ENCODE assay signal across 17 cellular contexts in the genomic region with DNA sequence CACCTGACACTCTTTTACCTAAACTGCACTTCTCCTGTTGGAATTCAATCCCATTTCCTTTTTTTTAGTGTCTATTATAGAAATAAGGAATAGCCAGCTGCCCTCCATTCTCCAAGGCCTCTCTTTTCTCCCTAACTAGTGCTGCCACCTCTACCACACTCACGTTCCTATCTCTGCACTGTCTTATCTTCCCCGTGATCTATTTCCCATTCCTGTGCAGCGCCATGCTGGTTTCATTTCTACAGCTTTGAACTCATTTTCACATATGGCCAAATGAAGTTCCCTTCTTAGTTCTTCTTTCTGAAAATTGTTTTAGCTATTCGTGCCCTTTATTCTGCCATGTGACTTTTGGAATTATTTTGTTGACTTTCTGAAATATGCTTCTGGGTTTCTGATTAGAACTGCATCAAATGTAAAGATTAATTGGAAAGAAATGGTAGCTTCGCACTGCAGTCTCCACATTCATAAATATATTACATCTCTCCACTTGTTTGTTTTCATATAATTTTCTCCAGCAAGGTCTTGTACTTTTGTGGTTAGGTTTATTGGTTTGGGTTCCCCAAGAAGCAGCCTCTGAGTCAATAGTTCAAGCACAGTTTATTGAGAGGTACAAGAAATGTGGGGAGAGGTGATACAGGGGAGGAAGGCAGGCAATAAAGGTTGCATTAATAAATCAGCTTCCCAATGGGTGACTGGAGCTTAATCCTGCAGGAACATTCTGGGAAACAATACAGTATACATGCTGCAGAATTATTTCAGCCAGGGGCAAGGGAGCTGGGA. TPM values are rescaled to one million over a fixed set of nuclear protein-coding genes. Genes with fewer than 3 reads are reported as not detected.
"Had no signal": no experiment of that assay in that cellular context is flagged by ENCODE, and none has a peak within 500 bp of the region (broad histone marks: within the 10 kb centered on the region; RNA-seq: fewer than 3 reads in every experiment).

No MANE protein-coding gene starts in this region.

- H3K27ac ChIP-seq: RWPE1 had no signal

- H3K9me3 ChIP-seq: SK-N-SH had no signal

- ATAC-seq: HepG2, T-cell had no signal

- DNase-seq: IMR-90, Karpas-422, KG1, NCI-H1092 treated with DMSO at 0.1 percent for 48 hours, NCI-H1436, NCI-H187, NCI-H2029, NCI-H2081 treated with DMSO at 0.1 percent for 48 hours, NCI-H774, SHP77, SK-N-SH, SW 1271, T-cell had no signal

RNA-seq across cellular contexts. Expression of a gene that starts 43.7 kb away (rescaled TPM):
- total RNA-seq: HepG2, IMR-90, NCI-H460, SK-MEL-5, T-cell had no signal
- polyA plus RNA-seq: HepG2, IMR-90 had no signal
